1 cellular context compared by ENCODE assay signal in the genomic region with DNA sequence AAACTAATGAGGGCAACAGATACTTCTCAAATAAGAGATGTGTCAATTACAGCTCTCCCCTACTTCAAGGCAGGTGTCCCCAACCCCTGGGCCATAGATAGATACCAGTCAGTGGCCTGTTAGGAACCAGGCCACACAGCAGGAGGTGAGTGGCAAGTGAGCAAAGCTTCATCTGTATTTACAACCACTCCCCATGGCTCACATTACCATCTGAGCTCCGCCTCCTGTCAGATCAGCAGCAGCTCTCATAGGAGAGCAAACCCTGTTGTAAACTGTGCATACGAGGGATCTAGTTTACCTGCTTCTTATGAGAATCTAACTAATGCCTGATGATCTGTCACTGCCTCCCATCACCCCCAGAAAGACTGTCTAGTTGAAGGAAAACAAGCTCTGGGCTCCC.
TF ChIP-seq lines count a peak whose summit lies in the region.

No MANE protein-coding gene starts in this region.

TF ChIP-seq in SK-N-SH, 30 proteins besides CTCF, POLR2A, EP300 and RAD21:
- TF ChIP-seq PBX3 (IDR thresholded peaks at IDR 0.05) (0 out of 2 replicates have a peak, but pooled peaks have one; percentile 15), TCF12 (IDR thresholded peaks at IDR 0.05) (peak; percentile 29; the same call in 1 of the 2 replicates), RCOR1 (IDR thresholded peaks at IDR 0.05; ENCODE audit: low read length) (no peak)
